8 cellular contexts compared by ENCODE assay signal in the genomic region with DNA sequence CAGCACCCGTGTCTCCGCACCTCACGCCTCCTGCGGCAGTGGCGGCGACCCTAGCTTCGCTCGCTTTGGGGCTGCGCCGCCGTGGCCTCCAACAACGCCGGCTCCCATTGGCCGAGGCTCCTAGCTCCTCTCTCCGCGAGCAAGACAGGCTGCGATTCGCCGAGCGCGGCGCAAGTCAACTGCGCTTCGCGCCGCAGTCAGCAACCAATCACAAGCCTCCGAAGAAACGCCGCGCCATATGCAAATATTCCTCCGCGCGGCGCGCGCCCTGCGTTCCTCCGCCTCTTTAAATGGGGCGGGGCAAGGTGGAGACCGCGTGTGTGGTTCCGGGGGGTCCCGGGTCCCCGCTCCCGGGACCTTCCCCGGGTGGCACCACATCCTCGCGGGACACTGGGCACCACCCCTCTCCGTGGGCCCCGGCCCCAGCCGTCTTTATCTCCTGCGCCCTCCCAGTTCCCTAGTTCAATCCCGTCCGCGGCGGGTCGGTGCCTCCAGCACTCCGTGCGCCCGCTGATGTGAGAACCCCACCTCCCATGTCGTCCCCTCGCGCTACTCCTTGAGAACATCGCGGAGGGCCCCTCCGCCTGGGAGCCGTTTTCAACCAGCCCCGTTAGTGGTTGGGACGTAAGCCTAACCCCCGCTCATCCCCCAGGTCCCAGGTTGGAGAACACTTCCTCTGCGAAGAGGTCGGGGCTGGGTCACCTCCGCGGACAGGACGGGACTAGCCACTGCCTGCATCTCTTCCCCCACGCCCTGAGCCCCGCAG. TPM values are rescaled to one million over a fixed set of nuclear protein-coding genes. Genes with fewer than 3 reads are reported as not detected.
DNase-seq lines count a peak whose midpoint lies in the region; ATAC-seq and TF ChIP-seq lines count a peak whose summit lies in the region.

A gene with protein sequence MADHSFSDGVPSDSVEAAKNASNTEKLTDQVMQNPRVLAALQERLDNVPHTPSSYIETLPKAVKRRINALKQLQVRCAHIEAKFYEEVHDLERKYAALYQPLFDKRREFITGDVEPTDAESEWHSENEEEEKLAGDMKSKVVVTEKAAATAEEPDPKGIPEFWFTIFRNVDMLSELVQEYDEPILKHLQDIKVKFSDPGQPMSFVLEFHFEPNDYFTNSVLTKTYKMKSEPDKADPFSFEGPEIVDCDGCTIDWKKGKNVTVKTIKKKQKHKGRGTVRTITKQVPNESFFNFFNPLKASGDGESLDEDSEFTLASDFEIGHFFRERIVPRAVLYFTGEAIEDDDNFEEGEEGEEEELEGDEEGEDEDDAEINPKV (minus strand): TSS at position 96 of the 766 bp plus-strand sequence. CDS start 13,109 bp downstream, outside the sequence.

- peak within 1 kb of the TSS; percentile 78 for H3K4me3 ChIP-seq in thymus (ENCODE audit: low read length)

- peaks cover 9% of the 10 kb centered on the region for H3K36me3 Mint-ChIP-seq in activated naive CD8-positive, alpha-beta T cell
- H3K36me3 Mint-ChIP-seq in glutamatergic neuron (ENCODE audit: unreplicated experiment) (no peaks in the 10 kb centered on the region), osteocyte (ENCODE audit: unreplicated experiment) (no peaks in the 10 kb centered on the region)

- H3K4me3 Mint-ChIP-seq in activated naive CD8-positive, alpha-beta T cell, result peak within 1 kb of the TSS; percentile 99
- peak within 1 kb of the TSS; percentile 99 for H3K4me3 Mint-ChIP-seq in glutamatergic neuron (ENCODE audit: unreplicated experiment)
- H3K4me3 Mint-ChIP-seq in osteocyte (ENCODE audit: unreplicated experiment), result peak within 1 kb of the TSS; percentile 91

- H3K9me3 Mint-ChIP-seq in activated naive CD8-positive, alpha-beta T cell (ENCODE audit: low read depth), result no peaks in the 10 kb centered on the region
- H3K9me3 Mint-ChIP-seq in glutamatergic neuron (ENCODE audit: unreplicated experiment) (peaks cover 8% of the 10 kb centered on the region), osteocyte (ENCODE audit: unreplicated experiment) (no peaks in the 10 kb centered on the region)

- H3K27me3 Mint-ChIP-seq in activated naive CD8-positive, alpha-beta T cell, result no peaks in the 10 kb centered on the region
- peaks cover 4% of the 10 kb centered on the region for H3K27me3 Mint-ChIP-seq in glutamatergic neuron (ENCODE audit: unreplicated experiment)
- no peaks in the 10 kb centered on the region for H3K27me3 Mint-ChIP-seq in osteocyte (ENCODE audit: unreplicated experiment)

- CTCF ChIA-PET in GM10248 (lab: Yijun Ruan, JAX), result interaction anchor here (0.9 to 3.0 kb wide), 3 partner anchors 99 to 459 kb away, joined by 3 to 8 read pairs (median 3); no protein-coding TSS in a partner anchor

- no peak for TF ChIP-seq CTCF in GM10248 (IDR thresholded peaks at IDR 0.05; ENCODE audit: control extremely low read depth, extremely low read depth, low read depth, missing control alignments)
- TF ChIP-seq CTCF in glutamatergic neuron (IDR thresholded peaks at IDR 0.05; ENCODE audit: partially characterized antibody, unreplicated experiment), result no peak
- TF ChIP-seq CTCF in osteocyte (IDR thresholded peaks at IDR 0.05), result no peak

- no peaks in the 10 kb centered on the region for H3K36me3 ChIP-seq in thymus (ENCODE audit: control insufficient read depth, insufficient read depth)

- peaks cover 28% of the 10 kb centered on the region for H3K4me1 Mint-ChIP-seq in activated naive CD8-positive, alpha-beta T cell (ENCODE audit: low read depth)
- peaks cover 25% of the 10 kb centered on the region for H3K4me1 Mint-ChIP-seq in glutamatergic neuron (ENCODE audit: low read depth, unreplicated experiment)
- H3K4me1 Mint-ChIP-seq in osteocyte (ENCODE audit: unreplicated experiment), result peaks cover 40% of the 10 kb centered on the region

- no peaks in the 10 kb centered on the region for H3K27me3 ChIP-seq in thymus (ENCODE audit: control insufficient read depth, insufficient read depth)

- ATAC-seq in HG02623 (IDR thresholded peaks at IDR 0.05; ENCODE audit: unreplicated experiment), result peak; percentile 84

- peak within 1 kb of the TSS; percentile 97 for H3K27ac ChIP-seq in thymus (ENCODE audit: low read depth)

- POLR2A ChIA-PET in GM10248 (lab: Yijun Ruan, JAX), result interaction anchor here (0.6 to 1.7 kb wide), 5 partner anchors 11 to 673 kb away, joined by 3 to 5 read pairs (median 3); a partner anchor contains a TSS

- peaks cover 7% of the 10 kb centered on the region for H3K4me1 ChIP-seq in thymus (ENCODE audit: control insufficient read depth, insufficient read depth, low read length)

- DNase-seq in GM10248 (ENCODE audit: extremely low spot score) (peak; percentile 99), NCI-H1105 (lab: John Stamatoyannopoulos, UW) (peak; percentile 99), SKM-1 treated with dmso at 0.1 percent for 144 hours (lab: John Stamatoyannopoulos, UW; ENCODE audit: unreplicated experiment) (peak; percentile 97), glutamatergic neuron (peak; percentile 98), osteocyte (ENCODE audit: extremely low spot score, unreplicated experiment) (peak; percentile 98)

- under 1% methylated on average over 77 of the region's 77 CpGs for WGBS in thymus

- no peaks in the 10 kb centered on the region for H3K9me3 ChIP-seq in thymus (ENCODE audit: control insufficient read depth)

- H3K27ac Mint-ChIP-seq in activated naive CD8-positive, alpha-beta T cell, result peak within 1 kb of the TSS; percentile 99
- H3K27ac Mint-ChIP-seq in glutamatergic neuron (ENCODE audit: unreplicated experiment) (peak within 1 kb of the TSS; percentile 97), osteocyte (ENCODE audit: unreplicated experiment) (peak within 1 kb of the TSS; percentile 96)

RNA-seq across cellular contexts. Expression of the gene that starts here (rescaled TPM):
- total RNA-seq in glutamatergic neuron (ENCODE audit: unreplicated experiment) (209 TPM), osteocyte (147 and 148 TPM in 2 replicates)
- 157 TPM for polyA plus RNA-seq in thymus

Comparison
In these comparisons a context has a peak if more than half of its experiments do, and no peak if none do; other contexts are left out.
1. Peak in every context shown above with its lines: DNase-seq, ATAC-seq, H3K4me3 ChIP-seq and H3K27ac ChIP-seq.